ENCODE assay signal across 1 cellular context in the genomic region with DNA sequence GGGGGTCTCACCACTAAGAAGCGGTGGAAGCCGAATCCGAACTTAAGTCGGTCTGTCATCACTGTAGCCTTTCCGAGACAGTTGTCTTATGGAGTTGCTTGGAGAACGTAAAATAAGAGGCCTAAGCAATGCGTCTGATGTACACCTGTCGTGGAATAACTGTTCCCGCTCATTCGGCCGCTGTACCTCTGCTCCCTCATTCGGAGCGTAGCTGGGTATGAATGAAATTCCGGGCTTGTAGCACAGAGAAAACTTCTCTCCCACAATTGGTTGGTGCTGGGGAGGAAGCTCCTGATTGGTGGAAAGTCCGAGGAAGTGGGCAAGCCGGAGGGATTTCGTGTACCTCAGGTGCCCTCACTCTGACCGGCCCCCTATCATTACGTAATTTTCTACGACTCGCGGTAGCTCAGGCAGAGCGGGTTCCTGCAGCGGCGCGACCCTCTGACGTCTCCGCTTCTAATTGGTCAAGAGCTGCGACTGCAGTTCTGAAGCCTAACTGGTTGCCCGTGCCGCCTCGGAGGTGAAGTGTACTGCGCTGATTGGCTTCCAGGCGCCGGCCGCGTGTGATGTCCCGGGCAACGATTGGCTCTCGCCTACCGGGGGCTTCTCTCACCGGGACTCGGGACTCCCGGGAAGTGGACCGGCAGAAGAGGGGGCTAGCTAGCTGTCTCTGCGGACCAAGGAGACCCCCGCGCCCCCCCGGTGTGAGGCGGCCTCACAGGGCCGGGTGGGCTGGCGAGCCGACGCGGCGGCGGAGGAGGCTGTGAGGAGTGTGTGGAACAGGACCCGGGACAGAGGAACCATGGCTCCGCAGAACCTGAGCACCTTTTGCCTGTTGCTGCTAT.
TF ChIP-seq lines count a peak whose summit lies in the region.

A gene (plus strand): TSS at position 625 of the 845 bp plus-strand sequence. CDS start 178 bp downstream, at position 803.

TF ChIP-seq in HepG2, 621 proteins besides CTCF, POLR2A, EP300 and RAD21 (continued from another document and continues in another):
- TF ChIP-seq, protein P1, sequence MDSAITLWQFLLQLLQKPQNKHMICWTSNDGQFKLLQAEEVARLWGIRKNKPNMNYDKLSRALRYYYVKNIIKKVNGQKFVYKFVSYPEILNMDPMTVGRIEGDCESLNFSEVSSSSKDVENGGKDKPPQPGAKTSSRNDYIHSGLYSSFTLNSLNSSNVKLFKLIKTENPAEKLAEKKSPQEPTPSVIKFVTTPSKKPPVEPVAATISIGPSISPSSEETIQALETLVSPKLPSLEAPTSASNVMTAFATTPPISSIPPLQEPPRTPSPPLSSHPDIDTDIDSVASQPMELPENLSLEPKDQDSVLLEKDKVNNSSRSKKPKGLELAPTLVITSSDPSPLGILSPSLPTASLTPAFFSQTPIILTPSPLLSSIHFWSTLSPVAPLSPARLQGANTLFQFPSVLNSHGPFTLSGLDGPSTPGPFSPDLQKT (CRISPR knock-in tag; IDR thresholded peaks at IDR 0.05; ENCODE audit: borderline replicate concordance) = no peak
- TF ChIP-seq, protein P2, sequence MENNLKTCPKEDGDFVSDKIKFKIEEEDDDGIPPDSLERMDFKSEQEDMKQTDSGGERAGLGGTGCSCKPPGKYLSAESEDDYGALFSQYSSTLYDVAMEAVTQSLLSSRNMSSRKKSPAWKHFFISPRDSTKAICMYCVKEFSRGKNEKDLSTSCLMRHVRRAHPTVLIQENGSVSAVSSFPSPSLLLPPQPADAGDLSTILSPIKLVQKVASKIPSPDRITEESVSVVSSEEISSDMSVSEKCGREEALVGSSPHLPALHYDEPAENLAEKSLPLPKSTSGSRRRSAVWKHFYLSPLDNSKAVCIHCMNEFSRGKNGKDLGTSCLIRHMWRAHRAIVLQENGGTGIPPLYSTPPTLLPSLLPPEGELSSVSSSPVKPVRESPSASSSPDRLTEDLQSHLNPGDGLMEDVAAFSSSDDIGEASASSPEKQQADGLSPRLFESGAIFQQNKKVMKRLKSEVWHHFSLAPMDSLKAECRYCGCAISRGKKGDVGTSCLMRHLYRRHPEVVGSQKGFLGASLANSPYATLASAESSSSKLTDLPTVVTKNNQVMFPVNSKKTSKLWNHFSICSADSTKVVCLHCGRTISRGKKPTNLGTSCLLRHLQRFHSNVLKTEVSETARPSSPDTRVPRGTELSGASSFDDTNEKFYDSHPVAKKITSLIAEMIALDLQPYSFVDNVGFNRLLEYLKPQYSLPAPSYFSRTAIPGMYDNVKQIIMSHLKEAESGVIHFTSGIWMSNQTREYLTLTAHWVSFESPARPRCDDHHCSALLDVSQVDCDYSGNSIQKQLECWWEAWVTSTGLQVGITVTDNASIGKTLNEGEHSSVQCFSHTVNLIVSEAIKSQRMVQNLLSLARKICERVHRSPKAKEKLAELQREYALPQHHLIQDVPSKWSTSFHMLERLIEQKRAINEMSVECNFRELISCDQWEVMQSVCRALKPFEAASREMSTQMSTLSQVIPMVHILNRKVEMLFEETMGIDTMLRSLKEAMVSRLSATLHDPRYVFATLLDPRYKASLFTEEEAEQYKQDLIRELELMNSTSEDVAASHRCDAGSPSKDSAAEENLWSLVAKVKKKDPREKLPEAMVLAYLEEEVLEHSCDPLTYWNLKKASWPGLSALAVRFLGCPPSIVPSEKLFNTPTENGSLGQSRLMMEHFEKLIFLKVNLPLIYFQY (CRISPR knock-in tag; IDR thresholded peaks at IDR 0.05; ENCODE audit: borderline replicate concordance) = no peak; the same call in 1 of the 2 replicates
- TF ChIP-seq NRL (CRISPR knock-in tag; IDR thresholded peaks at IDR 0.05; ENCODE audit: borderline replicate concordance) (no peak; the same call in 1 of the 2 replicates), GATAD2A (CRISPR knock-in tag; IDR thresholded peaks at IDR 0.05) (peak; percentile 48), ZEB1 (IDR thresholded peaks at IDR 0.05; ENCODE audit: insufficient replicate concordance, low read depth) (peak; percentile 43), EZH2 (conservative IDR thresholded peaks at IDR 0.05; ENCODE audit: low read depth, low read length) (no peak), CBX2 (IDR thresholded peaks at IDR 0.05; ENCODE audit: low read depth, low read length) (no peak), CBX2 (CRISPR knock-in tag; IDR thresholded peaks at IDR 0.05; ENCODE audit: low read depth) (no peak), ETV5 (CRISPR knock-in tag; IDR thresholded peaks at IDR 0.05; ENCODE audit: borderline replicate concordance) (peak; percentile 34; the same call in 1 of the 2 replicates), MYNN (CRISPR knock-in tag; IDR thresholded peaks at IDR 0.05; ENCODE audit: low read depth) (no peak), SRF (IDR thresholded peaks at IDR 0.05; ENCODE audit: low read depth, low read length) (peak; percentile 25; the same call in 1 of the 2 replicates), ZKSCAN1 (IDR thresholded peaks at IDR 0.05; ENCODE audit: low read length) (no peak), ZNF282 (IDR thresholded peaks at IDR 0.05; ENCODE audit: partially characterized antibody) (no peak), RFX1 (IDR thresholded peaks at IDR 0.05) (no peak), NFIB (CRISPR knock-in tag; IDR thresholded peaks at IDR 0.05; ENCODE audit: borderline replicate concordance) (no peak), ZNF782 (CRISPR knock-in tag; IDR thresholded peaks at IDR 0.05; ENCODE audit: borderline replicate concordance) (no peak), ZFP36L1 (CRISPR knock-in tag; IDR thresholded peaks at IDR 0.05) (no peak), ARNT2 (CRISPR knock-in tag; IDR thresholded peaks at IDR 0.05; ENCODE audit: low read depth) (no peak), DPF2 (CRISPR knock-in tag; IDR thresholded peaks at IDR 0.05; ENCODE audit: borderline replicate concordance, low read depth) (no peak), KDM2A (CRISPR knock-in tag; IDR thresholded peaks at IDR 0.05; ENCODE audit: borderline replicate concordance, low read depth) (peak; percentile 87; the same call in 1 of the 2 replicates), POLR2AphosphoS5 (IDR thresholded peaks at IDR 0.05; ENCODE audit: low read depth, low read length) (peak; percentile 90), ZNF570 (CRISPR knock-in tag; IDR thresholded peaks at IDR 0.05; ENCODE audit: borderline replicate concordance) (no peak), ZNF350 (CRISPR knock-in tag; IDR thresholded peaks at IDR 0.05; ENCODE audit: borderline replicate concordance, low read depth) (peak; percentile 57; the same call in 1 of the 2 replicates), ZNF460 (CRISPR knock-in tag; IDR thresholded peaks at IDR 0.05; ENCODE audit: borderline replicate concordance) (no peak), MIXL1 (CRISPR knock-in tag; IDR thresholded peaks at IDR 0.05) (no peak), KAT7 (CRISPR knock-in tag; IDR thresholded peaks at IDR 0.05; ENCODE audit: borderline replicate concordance) (no peak), HNRNPH1 (optimal IDR thresholded peaks at IDR 0.05; ENCODE audit: low read depth, low read length) (no peak), ZNF326 (CRISPR knock-in tag; IDR thresholded peaks at IDR 0.05; ENCODE audit: borderline replicate concordance) (no peak), ZC3H13 (CRISPR knock-in tag; IDR thresholded peaks at IDR 0.05) (no peak), MXD4 (CRISPR knock-in tag; IDR thresholded peaks at IDR 0.05) (peak; percentile 55; the same call in 1 of the 2 replicates), ZNF720 (CRISPR knock-in tag; IDR thresholded peaks at IDR 0.05) (no peak), ZNF615 (CRISPR knock-in tag; IDR thresholded peaks at IDR 0.05; ENCODE audit: borderline replicate concordance) (no peak), ZNF773 (CRISPR knock-in tag; IDR thresholded peaks at IDR 0.05; ENCODE audit: borderline replicate concordance) (no peak), ZNF850 (CRISPR knock-in tag; conservative IDR thresholded peaks at IDR 0.05) (no peak), ZNF180 (CRISPR knock-in tag; IDR thresholded peaks at IDR 0.05; ENCODE audit: borderline replicate concordance, low read depth) (no peak), NR1H2 (CRISPR knock-in tag; IDR thresholded peaks at IDR 0.05; ENCODE audit: borderline replicate concordance, low read depth) (no peak), FOSL2 (CRISPR knock-in tag; IDR thresholded peaks at IDR 0.05) (peak; percentile 54)
- TF ChIP-seq, protein P3, sequence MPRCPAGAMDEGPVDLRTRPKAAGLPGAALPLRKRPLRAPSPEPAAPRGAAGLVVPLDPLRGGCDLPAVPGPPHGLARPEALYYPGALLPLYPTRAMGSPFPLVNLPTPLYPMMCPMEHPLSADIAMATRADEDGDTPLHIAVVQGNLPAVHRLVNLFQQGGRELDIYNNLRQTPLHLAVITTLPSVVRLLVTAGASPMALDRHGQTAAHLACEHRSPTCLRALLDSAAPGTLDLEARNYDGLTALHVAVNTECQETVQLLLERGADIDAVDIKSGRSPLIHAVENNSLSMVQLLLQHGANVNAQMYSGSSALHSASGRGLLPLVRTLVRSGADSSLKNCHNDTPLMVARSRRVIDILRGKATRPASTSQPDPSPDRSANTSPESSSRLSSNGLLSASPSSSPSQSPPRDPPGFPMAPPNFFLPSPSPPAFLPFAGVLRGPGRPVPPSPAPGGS (CRISPR knock-in tag; IDR thresholded peaks at IDR 0.05) = no peak
- TF ChIP-seq, protein P4, sequence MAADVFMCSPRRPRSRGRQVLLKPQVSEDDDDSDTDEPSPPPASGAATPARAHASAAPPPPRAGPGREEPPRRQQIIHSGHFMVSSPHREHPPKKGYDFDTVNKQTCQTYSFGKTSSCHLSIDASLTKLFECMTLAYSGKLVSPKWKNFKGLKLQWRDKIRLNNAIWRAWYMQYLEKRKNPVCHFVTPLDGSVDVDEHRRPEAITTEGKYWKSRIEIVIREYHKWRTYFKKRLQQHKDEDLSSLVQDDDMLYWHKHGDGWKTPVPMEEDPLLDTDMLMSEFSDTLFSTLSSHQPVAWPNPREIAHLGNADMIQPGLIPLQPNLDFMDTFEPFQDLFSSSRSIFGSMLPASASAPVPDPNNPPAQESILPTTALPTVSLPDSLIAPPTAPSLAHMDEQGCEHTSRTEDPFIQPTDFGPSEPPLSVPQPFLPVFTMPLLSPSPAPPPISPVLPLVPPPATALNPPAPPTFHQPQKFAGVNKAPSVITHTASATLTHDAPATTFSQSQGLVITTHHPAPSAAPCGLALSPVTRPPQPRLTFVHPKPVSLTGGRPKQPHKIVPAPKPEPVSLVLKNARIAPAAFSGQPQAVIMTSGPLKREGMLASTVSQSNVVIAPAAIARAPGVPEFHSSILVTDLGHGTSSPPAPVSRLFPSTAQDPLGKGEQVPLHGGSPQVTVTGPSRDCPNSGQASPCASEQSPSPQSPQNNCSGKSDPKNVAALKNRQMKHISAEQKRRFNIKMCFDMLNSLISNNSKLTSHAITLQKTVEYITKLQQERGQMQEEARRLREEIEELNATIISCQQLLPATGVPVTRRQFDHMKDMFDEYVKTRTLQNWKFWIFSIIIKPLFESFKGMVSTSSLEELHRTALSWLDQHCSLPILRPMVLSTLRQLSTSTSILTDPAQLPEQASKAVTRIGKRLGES (CRISPR knock-in tag; IDR thresholded peaks at IDR 0.05; ENCODE audit: borderline replicate concordance) = no peak
- TF ChIP-seq, protein P5, sequence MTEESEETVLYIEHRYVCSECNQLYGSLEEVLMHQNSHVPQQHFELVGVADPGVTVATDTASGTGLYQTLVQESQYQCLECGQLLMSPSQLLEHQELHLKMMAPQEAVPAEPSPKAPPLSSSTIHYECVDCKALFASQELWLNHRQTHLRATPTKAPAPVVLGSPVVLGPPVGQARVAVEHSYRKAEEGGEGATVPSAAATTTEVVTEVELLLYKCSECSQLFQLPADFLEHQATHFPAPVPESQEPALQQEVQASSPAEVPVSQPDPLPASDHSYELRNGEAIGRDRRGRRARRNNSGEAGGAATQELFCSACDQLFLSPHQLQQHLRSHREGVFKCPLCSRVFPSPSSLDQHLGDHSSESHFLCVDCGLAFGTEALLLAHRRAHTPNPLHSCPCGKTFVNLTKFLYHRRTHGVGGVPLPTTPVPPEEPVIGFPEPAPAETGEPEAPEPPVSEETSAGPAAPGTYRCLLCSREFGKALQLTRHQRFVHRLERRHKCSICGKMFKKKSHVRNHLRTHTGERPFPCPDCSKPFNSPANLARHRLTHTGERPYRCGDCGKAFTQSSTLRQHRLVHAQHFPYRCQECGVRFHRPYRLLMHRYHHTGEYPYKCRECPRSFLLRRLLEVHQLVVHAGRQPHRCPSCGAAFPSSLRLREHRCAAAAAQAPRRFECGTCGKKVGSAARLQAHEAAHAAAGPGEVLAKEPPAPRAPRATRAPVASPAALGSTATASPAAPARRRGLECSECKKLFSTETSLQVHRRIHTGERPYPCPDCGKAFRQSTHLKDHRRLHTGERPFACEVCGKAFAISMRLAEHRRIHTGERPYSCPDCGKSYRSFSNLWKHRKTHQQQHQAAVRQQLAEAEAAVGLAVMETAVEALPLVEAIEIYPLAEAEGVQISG (CRISPR knock-in tag; IDR thresholded peaks at IDR 0.05) = peak; percentile 98
- TF ChIP-seq, protein P6, sequence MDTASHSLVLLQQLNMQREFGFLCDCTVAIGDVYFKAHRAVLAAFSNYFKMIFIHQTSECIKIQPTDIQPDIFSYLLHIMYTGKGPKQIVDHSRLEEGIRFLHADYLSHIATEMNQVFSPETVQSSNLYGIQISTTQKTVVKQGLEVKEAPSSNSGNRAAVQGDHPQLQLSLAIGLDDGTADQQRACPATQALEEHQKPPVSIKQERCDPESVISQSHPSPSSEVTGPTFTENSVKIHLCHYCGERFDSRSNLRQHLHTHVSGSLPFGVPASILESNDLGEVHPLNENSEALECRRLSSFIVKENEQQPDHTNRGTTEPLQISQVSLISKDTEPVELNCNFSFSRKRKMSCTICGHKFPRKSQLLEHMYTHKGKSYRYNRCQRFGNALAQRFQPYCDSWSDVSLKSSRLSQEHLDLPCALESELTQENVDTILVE (CRISPR knock-in tag; IDR thresholded peaks at IDR 0.05) = peak; percentile 55; the same call in 1 of the 2 replicates
- TF ChIP-seq, protein P7, sequence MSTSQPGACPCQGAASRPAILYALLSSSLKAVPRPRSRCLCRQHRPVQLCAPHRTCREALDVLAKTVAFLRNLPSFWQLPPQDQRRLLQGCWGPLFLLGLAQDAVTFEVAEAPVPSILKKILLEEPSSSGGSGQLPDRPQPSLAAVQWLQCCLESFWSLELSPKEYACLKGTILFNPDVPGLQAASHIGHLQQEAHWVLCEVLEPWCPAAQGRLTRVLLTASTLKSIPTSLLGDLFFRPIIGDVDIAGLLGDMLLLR (CRISPR knock-in tag; IDR thresholded peaks at IDR 0.05) = no peak
- TF ChIP-seq, protein P8, sequence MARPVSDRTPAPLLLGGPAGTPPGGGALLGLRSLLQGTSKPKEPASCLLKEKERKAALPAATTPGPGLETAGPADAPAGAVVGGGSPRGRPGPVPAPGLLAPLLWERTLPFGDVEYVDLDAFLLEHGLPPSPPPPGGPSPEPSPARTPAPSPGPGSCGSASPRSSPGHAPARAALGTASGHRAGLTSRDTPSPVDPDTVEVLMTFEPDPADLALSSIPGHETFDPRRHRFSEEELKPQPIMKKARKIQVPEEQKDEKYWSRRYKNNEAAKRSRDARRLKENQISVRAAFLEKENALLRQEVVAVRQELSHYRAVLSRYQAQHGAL (CRISPR knock-in tag; IDR thresholded peaks at IDR 0.05; ENCODE audit: not compliant biosample characterization) = no peak
- TF ChIP-seq, protein P9, sequence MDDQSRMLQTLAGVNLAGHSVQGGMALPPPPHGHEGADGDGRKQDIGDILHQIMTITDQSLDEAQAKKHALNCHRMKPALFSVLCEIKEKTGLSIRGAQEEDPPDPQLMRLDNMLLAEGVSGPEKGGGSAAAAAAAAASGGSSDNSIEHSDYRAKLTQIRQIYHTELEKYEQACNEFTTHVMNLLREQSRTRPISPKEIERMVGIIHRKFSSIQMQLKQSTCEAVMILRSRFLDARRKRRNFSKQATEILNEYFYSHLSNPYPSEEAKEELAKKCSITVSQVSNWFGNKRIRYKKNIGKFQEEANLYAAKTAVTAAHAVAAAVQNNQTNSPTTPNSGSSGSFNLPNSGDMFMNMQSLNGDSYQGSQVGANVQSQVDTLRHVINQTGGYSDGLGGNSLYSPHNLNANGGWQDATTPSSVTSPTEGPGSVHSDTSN (CRISPR knock-in tag; IDR thresholded peaks at IDR 0.05; ENCODE audit: borderline replicate concordance) = no peak
- TF ChIP-seq, protein P10, sequence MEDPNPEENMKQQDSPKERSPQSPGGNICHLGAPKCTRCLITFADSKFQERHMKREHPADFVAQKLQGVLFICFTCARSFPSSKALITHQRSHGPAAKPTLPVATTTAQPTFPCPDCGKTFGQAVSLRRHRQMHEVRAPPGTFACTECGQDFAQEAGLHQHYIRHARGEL (CRISPR knock-in tag; IDR thresholded peaks at IDR 0.05) = no peak
